ENCODE assay signal across 8 cellular contexts in genomic region chr5:147453901-147454814, GRCh38.
DNase-seq lines count a peak whose midpoint lies in the region; ATAC-seq lines count a peak whose summit lies in the region.

No MANE protein-coding gene starts in this region.

- no peaks in the 10 kb centered on the region for H3K79me2 ChIP-seq in ACC112 (ENCODE audit: control insufficient read depth, insufficient read depth, low read length, unreplicated experiment)

- peak; percentile 87 for DNase-seq in NCI-H2171 treated with DMSO at 0.1 percent for 48 hours (lab: John Stamatoyannopoulos, UW)
- DNase-seq in activated CD4-positive, alpha-beta T cell treated with anti-CD3 and anti-CD28 coated beads for 1 hour = peak; percentile 31
- peak; percentile 66 for DNase-seq in cerebellar cortex (ENCODE audit: low spot score)
- DNase-seq in kidney glomerular epithelial cell (lab: John Stamatoyannopoulos, UW) = peak; percentile 81
- peak; percentile 20 to 49 for DNase-seq in stimulated activated CD4-positive, alpha-beta T cell treated with anti-CD3 and anti-CD28 coated beads, Interleukin-15, amount 100 ng/mL, for 1 hour (ENCODE audit: low read depth in 1 of 2, low spot score in 1 of 2)

- no peaks in the 10 kb centered on the region for H3K36me3 ChIP-seq in ACC112 (ENCODE audit: insufficient read depth, low read length)

- H2AFZ ChIP-seq in ACC112 (ENCODE audit: low read length, unreplicated experiment) = peak overlapping the region; percentile 91

- no peaks in the 10 kb centered on the region for H3K4me1 ChIP-seq in ACC112 (ENCODE audit: control insufficient read depth, insufficient read depth, low read length, unreplicated experiment)

- no peaks in the 10 kb centered on the region; the same call in 1 of the 2 replicates for H3K27me3 ChIP-seq in ACC112 (ENCODE audit: insufficient read depth, low read length)

- no peak overlapping the region for H3K27ac ChIP-seq in ACC112 (ENCODE audit: low read depth, low read length)

- H3K4me3 ChIP-seq in ACC112 (ENCODE audit: low read depth, low read length) = peak overlapping the region; percentile 88

- ATAC-seq in GM18867 (IDR thresholded peaks at IDR 0.05; ENCODE audit: unreplicated experiment) (peak; percentile 82), HG03103 (IDR thresholded peaks at IDR 0.05; ENCODE audit: low read depth, unreplicated experiment) (peak; percentile 78)

Comparison
In these comparisons a context has a peak if more than half of its experiments do, and no peak if none do; other contexts are left out.
1. DNase-seq: peak in every context shown above with its lines; median percentile 87 in NCI-H2171 treated with DMSO at 0.1 percent for 48 hours; 81 in kidney glomerular epithelial cell; 66 in cerebellar cortex; 34 in stimulated activated CD4-positive, alpha-beta T cell treated with anti-CD3 and anti-CD28 coated beads, Interleukin-15, amount 100 ng/mL, for 1 hour; 31 in activated CD4-positive, alpha-beta T cell treated with anti-CD3 and anti-CD28 coated beads for 1 hour.